ENCODE assay signal across 1 cellular context in genomic region chr10:109972372-109973001, GRCh38.
TF ChIP-seq lines count a peak whose summit lies in the region.

No MANE protein-coding gene starts in this region.

TF ChIP-seq in SK-N-SH treated with all-trans-retinoic acid at 6 μM for 48 hours, 23 proteins besides CTCF, POLR2A, EP300 and RAD21 (continued from another document):
- TF ChIP-seq TSHZ2 (CRISPR knock-in tag; IDR thresholded peaks at IDR 0.05) (no peak), BACH2 (CRISPR knock-in tag; IDR thresholded peaks at IDR 0.05; ENCODE audit: borderline replicate concordance) (no peak), RARB (CRISPR knock-in tag; IDR thresholded peaks at IDR 0.05) (0 out of 2 replicates have a peak, but pooled peaks have one; percentile 33), ZNF565 (CRISPR knock-in tag; conservative IDR thresholded peaks at IDR 0.05; ENCODE audit: low read depth) (no peak), PPARA (CRISPR knock-in tag; IDR thresholded peaks at IDR 0.05; ENCODE audit: borderline replicate concordance) (no peak), TCF4 (CRISPR knock-in tag; IDR thresholded peaks at IDR 0.05; ENCODE audit: borderline replicate concordance) (no peak), ISL1 (CRISPR knock-in tag; IDR thresholded peaks at IDR 0.05) (peak; percentile 73), CSDC2 (CRISPR knock-in tag; IDR thresholded peaks at IDR 0.05) (no peak)
